8 cellular contexts compared by ENCODE assay signal in the genomic region with DNA sequence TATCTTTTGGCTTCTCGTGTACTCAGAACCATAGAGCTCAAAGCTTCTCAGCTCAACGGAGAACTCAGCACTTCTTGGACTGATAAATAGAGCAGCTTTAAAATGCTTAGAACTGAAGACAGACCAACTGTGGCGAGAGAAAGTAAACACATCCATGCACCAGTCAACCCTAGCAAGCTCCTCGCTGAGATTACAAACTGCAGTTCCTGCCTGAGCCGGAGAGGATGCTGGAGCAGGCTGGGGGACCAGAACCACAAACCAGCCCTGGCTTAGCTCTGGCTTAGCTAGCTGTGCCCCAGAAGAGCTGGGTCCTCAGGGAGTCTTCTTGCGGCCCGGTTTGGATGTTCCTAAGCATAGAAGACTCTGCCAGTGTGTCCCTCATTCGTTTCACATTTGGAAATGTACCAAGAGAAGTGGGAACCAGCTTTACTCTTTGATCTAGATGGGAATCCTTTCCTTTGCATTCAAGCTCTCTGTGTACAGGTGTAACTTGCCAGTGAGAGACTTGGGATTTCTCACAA. TPM values are rescaled to one million over a fixed set of nuclear protein-coding genes. Genes with fewer than 3 reads are reported as not detected.
DNase-seq lines count a peak whose midpoint lies in the region; ATAC-seq lines count a peak whose summit lies in the region.

No MANE protein-coding gene starts in this region.

- peak overlapping the region in 7 of 8 donors; percentile 15 to 80 (median 45) for H3K4me3 Mint-ChIP-seq in naive B cell
- H3K4me3 Mint-ChIP-seq in activated T-cell treated with anti-CD3 and anti-CD28 coated beads, Interleukin-2, amount 50 U/mL, for 24 hours = no peak overlapping the region

- peak; percentile 91 to 93 for ATAC-seq in naive B cell (ENCODE audit: low read depth in 2 of 2)

- DNase-seq in ELR (ENCODE audit: low read depth) (peak; percentile 62), HuH-7 (ENCODE audit: low spot score) (peak; percentile 54), amniotic epithelial cell (ENCODE audit: low read depth) (peak; percentile 33), naive B cell (peak; percentile 27), NCI-H1105 (lab: John Stamatoyannopoulos, UW) (no peak), NCI-H2171 treated with DMSO at 0.1 percent for 48 hours (lab: John Stamatoyannopoulos, UW) (no peak)
- no peak for DNase-seq in stimulated activated CD4-positive, alpha-beta T cell treated with anti-CD3 and anti-CD28 coated beads, Interleukin-12 subunit alpha, Interleukin-12 subunit beta, amount 100 ng/mL, for 4 hours
- DNase-seq in activated T-cell treated with anti-CD3 and anti-CD28 coated beads, Interleukin-2, amount 50 U/mL, for 24 hours = no peak

- no peaks in the 10 kb centered on the region for H3K9me3 Mint-ChIP-seq in naive B cell
- H3K9me3 Mint-ChIP-seq in activated T-cell treated with anti-CD3 and anti-CD28 coated beads, Interleukin-2, amount 50 U/mL, for 24 hours = no peaks in the 10 kb centered on the region

- peaks cover 18 to 58% (median 57%) of the 10 kb centered on the region in 3 donors for H3K27me3 Mint-ChIP-seq in naive B cell
- peaks cover 61% of the 10 kb centered on the region for H3K27me3 Mint-ChIP-seq in activated T-cell treated with anti-CD3 and anti-CD28 coated beads, Interleukin-2, amount 50 U/mL, for 24 hours

- H3K27ac Mint-ChIP-seq in naive B cell = peak overlapping the region in 3 of 6 donors; percentile 16 to 59 (median 41)
- no peak overlapping the region for H3K27ac Mint-ChIP-seq in activated T-cell treated with anti-CD3 and anti-CD28 coated beads, Interleukin-2, amount 50 U/mL, for 24 hours

- no peaks in the 10 kb centered on the region for H3K36me3 Mint-ChIP-seq in naive B cell
- peaks cover 2% of the 10 kb centered on the region for H3K36me3 Mint-ChIP-seq in activated T-cell treated with anti-CD3 and anti-CD28 coated beads, Interleukin-2, amount 50 U/mL, for 24 hours (ENCODE audit: low read depth)

- H3K4me1 Mint-ChIP-seq in naive B cell = peaks cover 3 to 33% (median 6%) of the 10 kb centered on the region in 3 donors
- peaks cover 24% of the 10 kb centered on the region for H3K4me1 Mint-ChIP-seq in activated T-cell treated with anti-CD3 and anti-CD28 coated beads, Interleukin-2, amount 50 U/mL, for 24 hours (ENCODE audit: low read depth)

RNA-seq across cellular contexts. Expression of gene PAX8, which starts 5.6 kb away (rescaled TPM):
- under 1 TPM in 4 of 6 donors, not detected in 2; 0.11 to 0.49 (median 0.38) TPM for polyA plus RNA-seq in naive B cell (ENCODE audit: low read depth in 6 of 6)

Comparison
In these comparisons a context has a peak if more than half of its experiments do, and no peak if none do; other contexts are left out.
1. DNase-seq: peak in ELR (single experiment), HuH-7 (single experiment), amniotic epithelial cell (single experiment) and naive B cell (single experiment); none in NCI-H1105 (single experiment), stimulated activated CD4-positive, alpha-beta T cell treated with anti-CD3 and anti-CD28 coated beads, Interleukin-12 subunit alpha, Interleukin-12 subunit beta, amount 100 ng/mL, for 4 hours (single experiment), activated T-cell treated with anti-CD3 and anti-CD28 coated beads, Interleukin-2, amount 50 U/mL, for 24 hours (single experiment) and NCI-H2171 treated with DMSO at 0.1 percent for 48 hours (single experiment).